ENCODE assay signal across 10 cellular contexts in the genomic region with DNA sequence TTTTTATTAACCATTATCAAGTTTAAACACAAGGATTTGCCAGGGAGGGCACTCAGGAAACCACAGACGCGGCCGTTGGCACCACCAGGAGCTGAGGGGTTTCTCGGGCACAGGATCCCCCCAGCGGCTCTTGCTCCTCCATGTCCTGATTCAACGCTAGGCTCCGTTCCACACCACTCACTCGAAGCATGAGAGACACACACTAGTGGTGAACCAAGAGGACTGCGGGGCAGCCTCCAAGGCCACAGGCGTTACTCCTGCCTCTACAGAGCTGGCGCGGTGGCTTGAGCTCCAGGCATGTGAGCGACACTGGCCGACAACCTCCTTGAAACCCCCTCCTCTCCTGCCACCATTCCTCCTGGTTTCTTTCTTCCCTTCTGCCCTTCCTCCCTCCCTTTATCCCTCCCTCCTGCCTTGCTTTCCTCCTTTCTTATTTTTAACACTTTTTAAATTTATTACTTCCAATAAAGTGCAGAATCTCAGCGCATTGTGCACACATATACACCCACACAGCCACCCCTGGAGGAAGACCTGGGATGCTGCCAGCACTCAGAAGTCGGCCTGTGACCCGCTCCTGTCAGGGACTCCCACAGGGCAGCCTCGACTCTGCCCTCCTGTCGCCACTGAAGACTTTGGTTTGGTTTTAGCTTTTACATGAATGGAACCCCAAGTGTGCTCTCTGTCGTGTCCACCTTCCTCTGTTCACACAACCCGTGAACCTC. TPM values are rescaled to one million over a fixed set of nuclear protein-coding genes. Genes with fewer than 3 reads are reported as not detected.
DNase-seq lines count a peak whose midpoint lies in the region; ATAC-seq and TF ChIP-seq lines count a peak whose summit lies in the region.
"Had no signal": no experiment of that assay in that cellular context is flagged by ENCODE, and none has a peak within 500 bp of the region (broad histone marks: within the 10 kb centered on the region; RNA-seq: fewer than 3 reads in every experiment).

No MANE protein-coding gene starts in this region.

- H3K27me3 Mint-ChIP-seq in natural killer cell (ENCODE audit: low read depth in 2 of 2) (no peaks in the 10 kb centered on the region), CD14-positive monocyte (ENCODE audit: low read depth in 3 of 3) (peaks cover 0 to 3% (median 0%) of the 10 kb centered on the region in 3 donors), immature natural killer cell (ENCODE audit: low read depth in 3 of 3) (no peaks in the 10 kb centered on the region)

- no peak for TF ChIP-seq CTCF in natural killer cell (IDR thresholded peaks at IDR 0.05)
- TF ChIP-seq CTCF in CD14-positive monocyte (IDR thresholded peaks at IDR 0.05) = no peak

- ATAC-seq in natural killer cell = no peak

- in situ Hi-C loops in G401 (cut with HindIII; ENCODE audit: low sequenced_read_pairs) = no loop called here

- H3K36me3 Mint-ChIP-seq in natural killer cell (no peaks in the 10 kb centered on the region), CD14-positive monocyte (peaks cover 56 to 71% of the 10 kb centered on the region in 2 donors), immature natural killer cell (peaks cover 16 to 28% (median 21%) of the 10 kb centered on the region in 3 donors)

- intact Hi-C loops in natural killer cell (cut with micrococcal nuclease) (no loop called here), CD14-positive monocyte (cut with micrococcal nuclease) (no loop called here)

- H3K4me3 Mint-ChIP-seq in natural killer cell (no peak overlapping the region), CD14-positive monocyte (no peak overlapping the region), immature natural killer cell (no peak overlapping the region)

- no peaks in the 10 kb centered on the region for H3K9me3 Mint-ChIP-seq in natural killer cell
- peaks cover 0 to 13% (median 0%) of the 10 kb centered on the region in 7 donors for H3K9me3 Mint-ChIP-seq in CD14-positive monocyte
- H3K9me3 Mint-ChIP-seq in immature natural killer cell = no peaks in the 10 kb centered on the region

- H3K4me1 Mint-ChIP-seq in natural killer cell = peaks cover 26 to 48% of the 10 kb centered on the region in 2 donors
- H3K4me1 Mint-ChIP-seq in CD14-positive monocyte = peaks cover 2% of the 10 kb centered on the region
- H3K4me1 Mint-ChIP-seq in immature natural killer cell = peaks cover 11 to 24% of the 10 kb centered on the region in 2 donors

- peak; percentile 58 for DNase-seq in G401 (ENCODE audit: low spot score)
- peak; percentile 67 for DNase-seq in NCI-H1694 (lab: John Stamatoyannopoulos, UW)
- peak; percentile 66 for DNase-seq in cerebellar cortex (ENCODE audit: low spot score)
- DNase-seq in natural killer cell = no peak
- no peak for DNase-seq in CD14-positive monocyte (ENCODE audit: low spot score)
- no peak for DNase-seq in NCI-H146 (lab: John Stamatoyannopoulos, UW)
- DNase-seq in immature natural killer cell = no peak
- DNase-seq: activated CD4-positive, CD25-positive, alpha-beta regulatory T cell; NCI-H1417 treated with DMSO at 0.1 percent for 48 hours; Peyer's patch had no signal

- H3K27ac Mint-ChIP-seq in natural killer cell (peak overlapping the region; percentile 12 to 43), CD14-positive monocyte (peak overlapping the region in 2 of 7 donors; percentile 35 to 39), immature natural killer cell (peak overlapping the region in 3 of 6 donors; percentile 7 to 73 (median 28))

RNA-seq across cellular contexts. Expression of gene COX7A2L, which starts 21.7 kb away (rescaled TPM):
- 258 and 299 TPM in 2 replicates for total RNA-seq in G401 (2014; rRNA removed; shearing (Covaris generic))
- total RNA-seq in natural killer cell = 10 to 100 TPM; 45.8 to 59.1 (median 58.1) TPM
- polyA plus RNA-seq in CD14-positive monocyte (100 to 1,000 TPM; 144 to 153 TPM), immature natural killer cell (100 to 1,000 TPM; 172 to 205 (median 202) TPM)

Comparison
In these comparisons a context has a peak if more than half of its experiments do, and no peak if none do; other contexts are left out.
1. DNase-seq: peak in G401 (single experiment), NCI-H1694 (single experiment) and cerebellar cortex (single experiment); none in natural killer cell (single experiment), CD14-positive monocyte (single experiment), NCI-H146 (single experiment) and immature natural killer cell (0 of 3).